Comparison of ENCODE assay signal across 30 cellular contexts in the genomic region with DNA sequence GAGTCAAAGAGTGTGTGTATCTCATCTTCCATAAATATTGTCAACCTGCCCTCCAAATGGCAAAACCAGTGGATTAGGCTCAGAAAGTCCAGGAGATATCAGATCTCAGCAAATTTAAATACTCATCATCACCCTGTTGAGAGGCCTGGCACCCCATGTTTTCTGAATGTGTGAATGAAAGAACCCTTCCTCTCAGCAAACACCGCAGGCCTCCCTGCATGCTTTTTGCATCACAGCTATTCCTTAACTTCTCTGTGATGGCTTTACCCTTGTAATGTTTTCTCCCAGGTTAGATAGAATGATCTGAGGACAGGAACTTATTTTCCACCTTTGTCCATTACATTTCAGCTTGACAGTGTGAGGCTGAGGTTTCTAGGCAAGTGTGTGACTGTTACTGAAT. TPM values are rescaled to one million over a fixed set of nuclear protein-coding genes. Genes with fewer than 3 reads are reported as not detected.
DNase-seq lines count a peak whose midpoint lies in the region; ATAC-seq, FAIRE-seq and TF ChIP-seq lines count a peak whose summit lies in the region.
"Had no signal": no experiment of that assay in that cellular context is flagged by ENCODE, and none has a peak within 500 bp of the region (broad histone marks: within the 10 kb centered on the region; RNA-seq: fewer than 3 reads in every experiment).

No MANE protein-coding gene starts in this region.

- H3K9me3 Mint-ChIP-seq in GM23338 (no peaks in the 10 kb centered on the region), WTC11 (no peaks in the 10 kb centered on the region), endodermal cell (no peaks in the 10 kb centered on the region)
- H3K9me3 Mint-ChIP-seq: CD4-positive, alpha-beta T cell; CD8-positive, alpha-beta T cell had no signal

- H3K9ac ChIP-seq in HUES48 (ENCODE audit: low read depth, low read length) = no peak overlapping the region
- H3K9ac ChIP-seq in endodermal cell (ENCODE audit: extremely low read depth, low read length, poor library complexity, severe bottlenecking) = no peak overlapping the region
- H3K9ac ChIP-seq: BLaER1 treated with 17β-estradiol and CSF1 and Interleukin-3, amounts not matched to agents 10 nM and 100 nM had no signal

- DNase-seq in GM23338 (ENCODE audit: low spot score) (no peak), WTC11 (ENCODE audit: low spot score) (no peak), endodermal cell (peak; percentile 57), ascending aorta (ENCODE audit: low spot score in 2 of 2) (no peak), NCI-H1105 (lab: John Stamatoyannopoulos, UW) (no peak), D721Med (ENCODE audit: insufficient read length, low spot score) (no peak), posterior vena cava (ENCODE audit: low spot score) (no peak)
- DNase-seq: AML-193; Caco-2; Calu3; CD4-positive, alpha-beta T cell; CD8-positive, alpha-beta T cell; DMS 273 treated with DMSO at 0.1 percent for 48 hours; DMS153; DMS53; DMS79; DND-41; EL; GDM1 had no signal

- ATAC-seq in GM23338 = peak; percentile 72
- peak; percentile 71 for ATAC-seq in WTC11
- ATAC-seq: A549; CD8-positive, alpha-beta T cell; GM12878 had no signal

- H3K4me1 Mint-ChIP-seq in GM23338 (peaks cover 24% of the 10 kb centered on the region; the same call in 2 of the 3 replicates), WTC11 (peaks cover 31% of the 10 kb centered on the region), endodermal cell (peaks cover 10% of the 10 kb centered on the region)
- H3K4me1 Mint-ChIP-seq: B cell had no signal

- H3K4me3 ChIP-seq in GM23338 (no peak overlapping the region), HUES48 (ENCODE audit: low read depth, low read length) (no peak overlapping the region), endodermal cell (ENCODE audit: low read length) (no peak overlapping the region), ascending aorta (no peak overlapping the region)
- H3K4me3 ChIP-seq: A549; BLaER1 treated with 17β-estradiol and CSF1 and Interleukin-3, amounts not matched to agents 10 nM and 100 nM; GM12878 had no signal

- CTCF ChIA-PET in WTC11 (lab: Charles Lee) = interaction anchor here (0.8 to 1.1 kb wide), 3 partner anchors 8 to 214 kb away, joined by 3 read pairs; a partner anchor contains a TSS

- H3K4me2 ChIP-seq in GM23338 = peak overlapping the region; percentile 61; the same call in 1 of the 2 replicates
- H3K4me2 ChIP-seq: A549; BLaER1 treated with 17β-estradiol and CSF1 and Interleukin-3, amounts not matched to agents 10 nM and 100 nM had no signal

- no peaks in the 10 kb centered on the region for H3K36me3 ChIP-seq in GM23338 (ENCODE audit: insufficient read depth)
- no peaks in the 10 kb centered on the region for H3K36me3 ChIP-seq in HUES48 (ENCODE audit: control insufficient read depth, insufficient read depth, low read length)
- H3K36me3 ChIP-seq in endodermal cell (ENCODE audit: control insufficient read depth, insufficient read depth, low read length) = no peaks in the 10 kb centered on the region
- H3K36me3 ChIP-seq in ascending aorta = no peaks in the 10 kb centered on the region
- H3K36me3 ChIP-seq: BLaER1 treated with 17β-estradiol and CSF1 and Interleukin-3, amounts not matched to agents 10 nM and 100 nM had no signal

- no peak for FAIRE-seq in D721Med (lab: Jason Lieb, UNC)
- FAIRE-seq: A549, GM12878, GM12892, GM18507 had no signal

- H3K9me2 ChIP-seq in GM23338 (ENCODE audit: insufficient read depth) = peaks cover 10% of the 10 kb centered on the region; the same call in 1 of the 2 replicates

- H3K27me3 Mint-ChIP-seq in GM23338 (ENCODE audit: insufficient read depth, low read depth, poor library complexity) = no peaks in the 10 kb centered on the region
- H3K27me3 Mint-ChIP-seq in WTC11 (ENCODE audit: low read depth) = no peaks in the 10 kb centered on the region; the same call in 1 of the 2 replicates
- no peaks in the 10 kb centered on the region for H3K27me3 Mint-ChIP-seq in endodermal cell (ENCODE audit: insufficient read depth)

- H3K27ac Mint-ChIP-seq in GM23338 = peak overlapping the region; percentile 28
- H3K27ac Mint-ChIP-seq in WTC11 = no peak overlapping the region
- H3K27ac Mint-ChIP-seq in endodermal cell = no peak overlapping the region
- H3K27ac Mint-ChIP-seq: B cell; CD4-positive, alpha-beta T cell; CD8-positive, alpha-beta T cell had no signal

- H3K36me3 Mint-ChIP-seq in GM23338 (ENCODE audit: low read depth) (no peaks in the 10 kb centered on the region), WTC11 (no peaks in the 10 kb centered on the region), endodermal cell (ENCODE audit: low read depth) (no peaks in the 10 kb centered on the region)
- H3K36me3 Mint-ChIP-seq: CD8-positive, alpha-beta T cell had no signal

- H3K4me1 ChIP-seq in GM23338 (ENCODE audit: insufficient read depth) (peaks cover 23% of the 10 kb centered on the region), HUES48 (ENCODE audit: control insufficient read depth, insufficient read depth, low read length) (peaks cover 18% of the 10 kb centered on the region), endodermal cell (ENCODE audit: control insufficient read depth, insufficient read depth, low read length) (peaks cover 5% of the 10 kb centered on the region), ascending aorta (no peaks in the 10 kb centered on the region)
- H3K4me1 ChIP-seq: A549 had no signal

- H3K9me3 ChIP-seq in HUES48 (ENCODE audit: control insufficient read depth, insufficient read depth, low read length) = no peaks in the 10 kb centered on the region
- H3K9me3 ChIP-seq in endodermal cell (ENCODE audit: control insufficient read depth, low read length) = no peaks in the 10 kb centered on the region
- no peaks in the 10 kb centered on the region for H3K9me3 ChIP-seq in ascending aorta
- H3K9me3 ChIP-seq: A549; BLaER1 treated with 17β-estradiol and CSF1 and Interleukin-3, amounts not matched to agents 10 nM and 100 nM; Caco-2 had no signal

- POLR2A ChIA-PET in WTC11 (lab: Charles Lee) = interaction anchor here (1.1 kb wide), 1 partner anchor 214 kb away, joined by 3 read pairs; a partner anchor contains a TSS

- intact Hi-C loops in ascending aorta (cut with DNase I) = no loop called here
- intact Hi-C loops in posterior vena cava (cut with DNase I) = no loop called here

- no peaks in the 10 kb centered on the region for H4K20me1 ChIP-seq in GM23338 (replicated peaks; ENCODE audit: insufficient read depth)
- H4K20me1 ChIP-seq: BLaER1 treated with 17β-estradiol and CSF1 and Interleukin-3, amounts not matched to agents 10 nM and 100 nM had no signal

- peak overlapping the region; percentile 49 for H2AFZ ChIP-seq in GM23338

- TF ChIP-seq CTCF in GM23338 (conservative IDR thresholded peaks at IDR 0.05; ENCODE audit: low read depth in 2 of 2) = no peak
- TF ChIP-seq CTCF in WTC11 (IDR thresholded peaks at IDR 0.05) = no peak
- no peak for TF ChIP-seq CTCF in endodermal cell (conservative IDR thresholded peaks at IDR 0.05)
- no peak for TF ChIP-seq CTCF in ascending aorta (IDR thresholded peaks at IDR 0.05)
- TF ChIP-seq CTCF in D721Med (IDR thresholded peaks at IDR 0.05; ENCODE audit: insufficient read depth, missing control alignments) = no peak

- H3K27me3 ChIP-seq in GM23338 (ENCODE audit: insufficient read depth) (no peaks in the 10 kb centered on the region), HUES48 (ENCODE audit: control insufficient read depth, insufficient read depth, low read length) (no peaks in the 10 kb centered on the region), endodermal cell (ENCODE audit: control insufficient read depth, insufficient read depth, low read length, poor library complexity, severe bottlenecking) (no peaks in the 10 kb centered on the region), ascending aorta (no peaks in the 10 kb centered on the region)
- H3K27me3 ChIP-seq: BLaER1 treated with 17β-estradiol and CSF1 and Interleukin-3, amounts not matched to agents 10 nM and 100 nM had no signal

- H3K4me3 Mint-ChIP-seq in GM23338 (no peak overlapping the region), WTC11 (no peak overlapping the region), endodermal cell (no peak overlapping the region)
- H3K4me3 Mint-ChIP-seq: B cell; CD4-positive, alpha-beta T cell; CD8-positive, alpha-beta T cell had no signal

- no peaks in the 10 kb centered on the region for H3K79me2 ChIP-seq in GM23338 (replicated peaks; ENCODE audit: insufficient read depth)

- H3F3A ChIP-seq in GM23338 (replicated peaks; ENCODE audit: low read depth) = no peaks in the 10 kb centered on the region

- H3K27ac ChIP-seq in GM23338 (ENCODE audit: low read depth) = no peak overlapping the region
- peak overlapping the region; percentile 60 for H3K27ac ChIP-seq in HUES48 (ENCODE audit: low read depth, low read length)
- H3K27ac ChIP-seq in endodermal cell (ENCODE audit: low read depth, low read length) = no peak overlapping the region
- no peak overlapping the region for H3K27ac ChIP-seq in ascending aorta
- H3K27ac ChIP-seq: 22Rv1; A549; BLaER1 treated with 17β-estradiol and CSF1 and Interleukin-3, amounts not matched to agents 10 nM and 100 nM; C4-2B had no signal

- 58% methylated on average over 1 of the region's 1 CpG; no CpG with 5 or more reads in 1 of the 2 experiments for WGBS in endodermal cell (ENCODE audit: insufficient coverage in 1 of 2, insufficient read length in 1 of 2), 2 experiments

TF ChIP-seq in GM23338, 12 proteins besides CTCF, POLR2A, EP300 and RAD21 (continues in another document):
- TF ChIP-seq NANOG (IDR thresholded peaks at IDR 0.05; ENCODE audit: borderline replicate concordance) (no peak), CREB1 (CRISPR knock-in tag; IDR thresholded peaks at IDR 0.05; ENCODE audit: low read depth) (no peak), JUNB (IDR thresholded peaks at IDR 0.05; ENCODE audit: unreplicated experiment) (no peak)

TF ChIP-seq in WTC11, 78 proteins besides CTCF, POLR2A, EP300 and RAD21 (continues in another document):
- TF ChIP-seq TEAD1 (CRISPR knock-in tag; IDR thresholded peaks at IDR 0.05) = no peak; the same call in 1 of the 2 replicates
- TF ChIP-seq IRF2 (CRISPR knock-in tag; IDR thresholded peaks at IDR 0.05; ENCODE audit: borderline replicate concordance, low read depth) = no peak

RNA-seq across cellular contexts. Expression of a gene that starts 43.6 kb away (rescaled TPM):
- 7.4 and 9.2 TPM in 2 replicates for total RNA-seq in GM23338 (2014; rRNA removed; shearing (Covaris generic))
- polyA plus RNA-seq in GM23338 (2016; fragmentation: Nextera tagmentation; extraction: Ambion mirVana) = 8.2 and 8.3 TPM in 2 replicates
- total RNA-seq in WTC11 (2021) = 3.5 to 4.9 TPM (median 4.6 TPM) in 3 replicates
- 1 to 10 TPM; 1.2 to 1.6 TPM for total RNA-seq in endodermal cell
- 2.9 TPM for polyA plus RNA-seq in endodermal cell (2013, experiment 1 of 2)
- polyA plus RNA-seq in endodermal cell (2013, experiment 2 of 2) = 2.3 TPM
- total RNA-seq in ascending aorta = 1.2 TPM
- 1 to 10 TPM; 4.3 to 4.9 TPM for total RNA-seq in posterior vena cava
- total RNA-seq: A172, G401 had no signal
